18 cellular contexts compared by ENCODE assay signal in the genomic region with DNA sequence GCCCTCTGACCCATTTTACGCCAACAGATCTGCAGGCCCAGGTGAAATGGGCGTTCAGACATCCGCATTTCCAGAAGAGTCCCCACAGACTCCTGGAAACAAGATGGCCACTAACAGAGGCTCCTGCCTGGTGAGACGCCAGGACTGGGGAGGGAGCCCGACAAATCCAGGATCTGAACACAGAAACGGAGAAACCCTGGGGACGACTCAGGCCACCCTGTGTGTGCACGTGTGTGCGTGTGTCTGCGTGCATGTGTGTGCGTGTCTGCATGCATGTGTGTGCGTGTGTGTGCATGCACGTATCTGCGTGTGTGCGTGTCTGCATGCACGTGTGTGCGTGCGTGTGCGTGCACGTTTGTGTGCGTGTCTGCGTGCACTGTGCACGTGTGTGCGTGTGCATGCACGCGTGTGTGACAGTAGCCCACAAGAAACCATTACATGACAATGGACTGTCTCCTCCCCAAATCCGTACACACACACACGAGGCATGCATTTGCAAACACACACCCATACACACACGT. TPM values are rescaled to one million over a fixed set of nuclear protein-coding genes. Genes with fewer than 3 reads are reported as not detected.
DNase-seq lines count a peak whose midpoint lies in the region; ATAC-seq, FAIRE-seq and TF ChIP-seq lines count a peak whose summit lies in the region.
"Had no signal": no experiment of that assay in that cellular context is flagged by ENCODE, and none has a peak within 500 bp of the region (broad histone marks: within the 10 kb centered on the region; RNA-seq: fewer than 3 reads in every experiment).

No MANE protein-coding gene starts in this region.

- no peak overlapping the region for H3K14ac ChIP-seq in H1 (ENCODE audit: insufficient read length)
- H3K14ac ChIP-seq in neuronal stem cell (ENCODE audit: low read length) = peak overlapping the region; percentile 99

- no peak overlapping the region for H3K56ac ChIP-seq in H1 (replicated peaks; ENCODE audit: insufficient read length, low read depth, low read length)

- H3K36me3 ChIP-seq in H1 (ENCODE audit: control insufficient read depth in 2 of 4, insufficient read depth in 4 of 4, low read length in 3 of 4) (no peaks in the 10 kb centered on the region), neuronal stem cell (replicated peaks in 1 of 2; ENCODE audit: control insufficient read depth in 2 of 2, insufficient read depth in 2 of 2, low read length in 2 of 2) (peaks cover 0 to 2% of the 10 kb centered on the region in 2 donors), SK-N-SH (replicated peaks in 1 of 2; ENCODE audit: control insufficient read depth in 1 of 2, insufficient read depth in 2 of 2, low read length in 1 of 2) (no peaks in the 10 kb centered on the region)
- H3K36me3 ChIP-seq: BLaER1 treated with 17β-estradiol and CSF1 and Interleukin-3, amounts not matched to agents 10 nM and 100 nM had no signal

- H2BK20ac ChIP-seq in H1 (ENCODE audit: low read length) = 0 out of 2 replicates have a peak overlapping the region, but pooled peaks have one; percentile 72

- no peak overlapping the region for H4K8ac ChIP-seq in H1 (ENCODE audit: extremely low read depth, insufficient read depth, low read length)
- no peak overlapping the region for H4K8ac ChIP-seq in neuronal stem cell (ENCODE audit: low read depth, low read length)

- no peak overlapping the region for H3K9ac ChIP-seq in H1 (replicated peaks in 1 of 4; ENCODE audit: extremely low read depth in 1 of 4, low read depth in 3 of 4, low read length in 3 of 4)
- H3K9ac ChIP-seq in neuronal stem cell (ENCODE audit: low read depth, low read length, poor library complexity) = peak overlapping the region; percentile 91
- H3K9ac ChIP-seq in SK-N-SH = no peak overlapping the region
- H3K9ac ChIP-seq: BLaER1 treated with 17β-estradiol and CSF1 and Interleukin-3, amounts not matched to agents 10 nM and 100 nM; GM23248 had no signal

- H3K4me1 ChIP-seq in H1 (replicated peaks in 1 of 4; ENCODE audit: control insufficient read depth in 3 of 4, insufficient read depth in 4 of 4, low read length in 3 of 4) (no peaks in the 10 kb centered on the region; a peak in 1 of 7 replicates), neuronal stem cell (ENCODE audit: control insufficient read depth in 2 of 2, insufficient read depth in 1 of 2, low read depth in 1 of 2, low read length in 2 of 2) (peaks cover 0 to 2% of the 10 kb centered on the region in 2 donors), SK-N-SH (ENCODE audit: control insufficient read depth in 1 of 2, insufficient read depth in 2 of 2, low read depth in 1 of 2, low read length in 1 of 2) (no peaks in the 10 kb centered on the region)

- TF ChIP-seq POLR2A in H1 (IDR thresholded peaks at IDR 0.05; ENCODE audit: control extremely low read depth in 1 of 2, low read depth in 2 of 2, low read length in 2 of 2) = no peak

- no peak for FAIRE-seq in H1 (lab: Jason Lieb, UNC)
- FAIRE-seq: GM12891 had no signal

- no peak overlapping the region for H4K5ac ChIP-seq in H1 (ENCODE audit: insufficient read length, low read depth, low read length)

- DNase-seq in left ventricle myocardium superior (peak; percentile 12), Right ventricle myocardium superior (no peak), H1 (ENCODE audit: low read depth in 1 of 2, low spot score in 2 of 2) (no peak), neuronal stem cell (ENCODE audit: low spot score) (no peak), SK-N-SH (no peak), SK-N-DZ (ENCODE audit: low spot score) (no peak), left colon (no peak)
- DNase-seq in stimulated activated CD4-positive, alpha-beta T cell treated with anti-CD3 and anti-CD28 coated beads, Interleukin-4, amount 100 ng/mL, for 4 hours = no peak
- DNase-seq: Calu3; CD4-positive, CD25-positive, alpha-beta regulatory T cell; DMS 273 treated with DMSO at 0.1 percent for 48 hours; GM23248; H7 had no signal

- H2BK12ac ChIP-seq in H1 (ENCODE audit: low read depth, low read length) = peak overlapping the region; percentile 92; the same call in 1 of the 2 replicates
- H2BK12ac ChIP-seq in neuronal stem cell (ENCODE audit: low read length) = peak overlapping the region; percentile 95

- intact Hi-C loops in left ventricle myocardium superior (cut with micrococcal nuclease) (no loop called here), Right ventricle myocardium superior (cut with DNase I) (no loop called here), left colon (cut with DNase I, micrococcal nuclease) (no loop called here)

- H3K9me3 ChIP-seq in H1 (ENCODE audit: insufficient read depth in 2 of 2, low read depth in 1 of 2, low read length in 1 of 2) (peaks cover 10 to 20% of the 10 kb centered on the region in 2 experiments), neuronal stem cell (replicated peaks in 1 of 2; ENCODE audit: control insufficient read depth in 2 of 2, insufficient read depth in 1 of 2, low read depth in 1 of 2, low read length in 2 of 2) (peaks cover 7 to 9% of the 10 kb centered on the region in 2 donors), SK-N-SH (no peaks in the 10 kb centered on the region)

- no peaks in the 10 kb centered on the region for H3F3A ChIP-seq in SK-N-SH (replicated peaks; ENCODE audit: insufficient read depth)

- H2AFZ ChIP-seq in H1 (ENCODE audit: low read length) = no peak overlapping the region
- H2AFZ ChIP-seq in neuronal stem cell (ENCODE audit: low read length) = no peak overlapping the region
- H2AFZ ChIP-seq in SK-N-SH (ENCODE audit: low read depth) = no peak overlapping the region
- H2AFZ ChIP-seq: GM23248 had no signal

- H3K4me2 ChIP-seq in H1 (ENCODE audit: insufficient read depth in 1 of 2, low read depth in 2 of 2, low read length in 2 of 2) (no peak overlapping the region), neuronal stem cell (ENCODE audit: insufficient read depth, low read length, poor library complexity, severe bottlenecking) (no peak overlapping the region), SK-N-SH (no peak overlapping the region)

- POLR2A ChIA-PET in H1 (lab: Charles Lee; ENCODE audit: partially characterized antibody) = no interaction called here
- POLR2A ChIA-PET in SK-N-SH (lab: Yijun Ruan, JAX) = no interaction called here

- H3K4me3 ChIP-seq in H1 (ENCODE audit: extremely low read depth in 1 of 4, insufficient read depth in 2 of 4, low read depth in 3 of 4, low read length in 4 of 4) (no peak overlapping the region), neuronal stem cell (ENCODE audit: low read length in 2 of 2) (peak overlapping the region in 1 of 2 donors; percentile 72), SK-N-SH (ENCODE audit: low read depth in 2 of 2, low read length in 1 of 2) (no peak overlapping the region)
- H3K4me3 ChIP-seq: BLaER1 treated with 17β-estradiol and CSF1 and Interleukin-3, amounts not matched to agents 10 nM and 100 nM; GM23248 had no signal

- WGBS in H1 (ENCODE audit: extremely low coverage in 1 of 2, insufficient coverage in 1 of 2, insufficient read length in 1 of 2, insufficient replicate concordance in 2 of 2, low coverage in 1 of 2, low lambda C conversion rate in 2 of 2, missing lambda C conversion rate in 1 of 2), 2 experiments = 95% methylated on average over 29 of the region's 29 CpGs; no CpG with 5 or more reads in 1 of the 2 experiments
- WGBS in neuronal stem cell (ENCODE audit: extremely low coverage in 2 of 2, insufficient read length in 2 of 2, insufficient replicate concordance in 1 of 2), 2 donors = no CpG with 5 or more reads among the region's 29 CpGs
- 83% methylated on average over 28 of the region's 29 CpGs for WGBS in SK-N-SH (ENCODE audit: low lambda C conversion rate)

- H4K91ac ChIP-seq in H1 (replicated peaks; ENCODE audit: insufficient read length, low read length) (peak overlapping the region; percentile 77), neuronal stem cell (ENCODE audit: low read depth, low read length, poor library complexity) (peak overlapping the region; percentile 34)

- H3K23ac ChIP-seq in H1 (ENCODE audit: insufficient read length) (no peak overlapping the region), neuronal stem cell (ENCODE audit: low read depth, low read length, poor library complexity) (peak overlapping the region; percentile 86)

- H3K27me3 ChIP-seq in H1 (replicated peaks in 1 of 4; ENCODE audit: control insufficient read depth in 3 of 4, extremely low read depth in 1 of 4, insufficient read depth in 3 of 4, low read length in 3 of 4) (peaks cover 0 to 6% (median 0%) of the 10 kb centered on the region in 4 experiments; a peak in 3 of 7 replicates), neuronal stem cell (ENCODE audit: control insufficient read depth in 3 of 3, insufficient read depth in 3 of 3, low read depth in 1 of 3, low read length in 3 of 3) (peaks cover 0 to 3% (median 0%) of the 10 kb centered on the region in 3 experiments), SK-N-SH (ENCODE audit: insufficient read depth) (no peaks in the 10 kb centered on the region)
- H3K27me3 ChIP-seq: BLaER1 treated with 17β-estradiol and CSF1 and Interleukin-3, amounts not matched to agents 10 nM and 100 nM had no signal

- H3K18ac ChIP-seq in H1 (ENCODE audit: extremely low read depth, low read length) (no peak overlapping the region), neuronal stem cell (ENCODE audit: low read length) (peak overlapping the region; percentile 59)

- TF ChIP-seq CTCF in H1 (IDR thresholded peaks at IDR 0.05; ENCODE audit: control extremely low read depth in 1 of 3, insufficient read depth in 1 of 3, low read depth in 1 of 3, low read length in 3 of 3) = no peak
- TF ChIP-seq CTCF in SK-N-SH (IDR thresholded peaks at IDR 0.05) = no peak

- no peaks in the 10 kb centered on the region for H3K9me2 ChIP-seq in SK-N-SH

- H2AK5ac ChIP-seq in H1 (ENCODE audit: low read depth, low read length) = peak overlapping the region; percentile 83; the same call in 1 of the 2 replicates
- H2AK5ac ChIP-seq in neuronal stem cell (ENCODE audit: low read depth, low read length) = no peak overlapping the region

- CTCF ChIA-PET in H1 (lab: Charles Lee; ENCODE audit: partially characterized antibody) = interaction anchor here (2.3 kb wide), 1 partner anchor 27 kb away, joined by 9 read pairs; no protein-coding TSS in a partner anchor
- CTCF ChIA-PET in SK-N-SH (lab: Yijun Ruan, JAX) = interaction anchor here (4.9 kb wide), 1 partner anchor 27 kb away, joined by 29 read pairs; no protein-coding TSS in a partner anchor

- no peaks in the 10 kb centered on the region for H3K79me2 ChIP-seq in H1 (ENCODE audit: control insufficient read depth in 1 of 2, insufficient read depth in 2 of 2, low read length in 2 of 2)
- no peaks in the 10 kb centered on the region for H3K79me2 ChIP-seq in SK-N-SH (ENCODE audit: insufficient read depth)

- H3K4ac ChIP-seq in H1 (replicated peaks; ENCODE audit: insufficient read length, low read depth, low read length) (peak overlapping the region; percentile 76), neuronal stem cell (ENCODE audit: low read length) (peak overlapping the region; percentile 4)

- H3K79me1 ChIP-seq in H1 (ENCODE audit: low read depth, low read length) = 0 out of 2 replicates have a peak, but pooled peaks cover 2% of the 10 kb centered on the region
- H3K79me1 ChIP-seq in neuronal stem cell (ENCODE audit: low read depth, low read length) = peaks cover 2% of the 10 kb centered on the region

- TF ChIP-seq EP300 in H1 (IDR thresholded peaks at IDR 0.05; ENCODE audit: borderline replicate concordance in 1 of 2, low read depth in 2 of 2, low read length in 2 of 2) = no peak
- no peak for TF ChIP-seq EP300 in SK-N-SH (IDR thresholded peaks at IDR 0.05; ENCODE audit: borderline replicate concordance in 1 of 2, low read depth in 1 of 2, low read length in 1 of 2)

- TF ChIP-seq RAD21 in H1 (IDR thresholded peaks at IDR 0.05 in 1 of 2, conservative IDR thresholded peaks at IDR 0.05 in 1 of 2; ENCODE audit: low read depth in 2 of 2, low read length in 2 of 2) (no peak), SK-N-SH (IDR thresholded peaks at IDR 0.05; ENCODE audit: low read length) (no peak)

- no peak for ATAC-seq in left ventricle myocardium superior
- no peak for ATAC-seq in Right ventricle myocardium superior (ENCODE audit: poor library complexity)
- no peak for ATAC-seq in left colon

- H2BK15ac ChIP-seq in H1 (ENCODE audit: low read length) = peak overlapping the region; percentile 96
- H2BK15ac ChIP-seq in neuronal stem cell (ENCODE audit: low read length) = no peak overlapping the region

- H4K20me1 ChIP-seq in H1 (replicated peaks in 1 of 2; ENCODE audit: control insufficient read depth in 1 of 2, insufficient read depth in 2 of 2, low read length in 2 of 2) (peaks cover 0 to 3% of the 10 kb centered on the region in 2 experiments), SK-N-SH (ENCODE audit: insufficient read depth) (no peaks in the 10 kb centered on the region)
- H4K20me1 ChIP-seq: BLaER1 treated with 17β-estradiol and CSF1 and Interleukin-3, amounts not matched to agents 10 nM and 100 nM had no signal

- H2BK120ac ChIP-seq in H1 (replicated peaks; ENCODE audit: low read depth, low read length) (no peak overlapping the region), neuronal stem cell (ENCODE audit: low read depth, low read length) (no peak overlapping the region)

- H2BK5ac ChIP-seq in H1 (ENCODE audit: low read depth, low read length) (no peak overlapping the region; the same call in 1 of the 2 replicates), neuronal stem cell (ENCODE audit: low read length) (no peak overlapping the region)

- H3K27ac ChIP-seq in H1 (ENCODE audit: low read depth, low read length) = no peak overlapping the region
- H3K27ac ChIP-seq in neuronal stem cell (replicated peaks; ENCODE audit: low read length) = no peak overlapping the region
- H3K27ac ChIP-seq in SK-N-SH (ENCODE audit: low read depth in 2 of 2, low read length in 1 of 2) = no peak overlapping the region
- H3K27ac ChIP-seq: 22Rv1; BLaER1 treated with 17β-estradiol and CSF1 and Interleukin-3, amounts not matched to agents 10 nM and 100 nM; GM23248 had no signal

- no peaks in the 10 kb centered on the region for H3K23me2 ChIP-seq in H1 (ENCODE audit: low read depth, low read length)

RNA-seq across cellular contexts. Expression of a gene that starts 24.9 kb away (rescaled TPM):
- 1.8 TPM for total RNA-seq in left ventricle myocardium superior
- total RNA-seq in Right ventricle myocardium superior = 1.5 TPM
- 2.7 and 5.7 TPM in 2 replicates for total RNA-seq in H1 (2021; fragmentation: NEBNext Ultra II Directional; extraction: Animal tissue kit (Norgen Biotek cat#: 25700))
- polyA plus RNA-seq in H1 (2011; rRNA removed) = 4.3 and 5.0 TPM in 2 replicates
- polyA plus RNA-seq in H1 (2011; cell fraction: cytosol; rRNA removed) = 1.8 TPM
- polyA plus RNA-seq in H1 (2011; cell fraction: nucleus; rRNA removed) = 4.9 TPM
- polyA plus RNA-seq in H1 (2012, experiment 1 of 2) = 2.0 to 4.0 TPM (median 2.5 TPM) in 4 replicates
- polyA plus RNA-seq in H1 (2012, experiment 2 of 2) = 1.6 TPM
- polyA plus RNA-seq in H1 (2013, experiment 1 of 2) = 4.1 TPM
- 3.8 TPM for polyA plus RNA-seq in H1 (2013, experiment 2 of 2)
- 5.6 and 11.1 TPM in 2 replicates for polyA minus RNA-seq in H1 (2011; rRNA and poly(A)+ RNA removed)
- polyA minus RNA-seq in H1 (2011; cell fraction: cytosol; rRNA and poly(A)+ RNA removed) = 8.4 TPM
- polyA minus RNA-seq in H1 (2011; cell fraction: nucleus; rRNA and poly(A)+ RNA removed) = 4.4 TPM
- 0.29 TPM for polyA plus RNA-seq in neuronal stem cell (2013, experiment 1 of 2)
- polyA plus RNA-seq in neuronal stem cell (2013, experiment 2 of 2) = 0.19 TPM
- not detected in 2 replicates for polyA plus RNA-seq in SK-N-SH (2012; rRNA removed)
- not detected in 2 replicates for polyA plus RNA-seq in SK-N-SH (2012; cell fraction: cytosol; rRNA removed)
- polyA plus RNA-seq in SK-N-SH (2012; cell fraction: nucleus; rRNA removed) = not detected in 2 replicates
- polyA plus RNA-seq in SK-N-DZ (2014; cell fraction: cytosol; rRNA removed) = 0.14 TPM in 1 of 2 replicates, not detected in the other
- 0.03 TPM in 1 of 2 replicates, not detected in the other for polyA plus RNA-seq in SK-N-DZ (2014; cell fraction: nucleus; rRNA removed)
- not detected for total RNA-seq in left colon
- total RNA-seq: Calu3; CD4-positive, CD25-positive, alpha-beta regulatory T cell; Daoy; GM23248; HT1080 had no signal
- polyA plus RNA-seq: CD4-positive, CD25-positive, alpha-beta regulatory T cell; GM23248 had no signal

RNA-seq across cellular contexts. Expression of a gene that starts 43.3 kb away (rescaled TPM):
- not detected for total RNA-seq in left ventricle myocardium superior
- total RNA-seq in Right ventricle myocardium superior = not detected
- total RNA-seq in H1 (2021; fragmentation: NEBNext Ultra II Directional; extraction: Animal tissue kit (Norgen Biotek cat#: 25700)) = 0.17 and 0.19 TPM in 2 replicates
- polyA plus RNA-seq in H1 (2011; rRNA removed) = 0.21 and 0.61 TPM in 2 replicates
- polyA plus RNA-seq in H1 (2011; cell fraction: cytosol; rRNA removed) = 0.41 TPM
- 5.9 TPM for polyA plus RNA-seq in H1 (2011; cell fraction: nucleus; rRNA removed)
- polyA plus RNA-seq in H1 (2012, experiment 1 of 2) = 0.08 to 1.0 TPM (median 0.66 TPM) in 4 replicates
- polyA plus RNA-seq in H1 (2012, experiment 2 of 2) = 0.07 TPM
- 0.06 TPM for polyA plus RNA-seq in H1 (2013, experiment 1 of 2)
- 0.06 TPM for polyA plus RNA-seq in H1 (2013, experiment 2 of 2)
- polyA minus RNA-seq in H1 (2011; rRNA and poly(A)+ RNA removed) = 0.07 and 0.09 TPM in 2 replicates
- polyA minus RNA-seq in H1 (2011; cell fraction: cytosol; rRNA and poly(A)+ RNA removed) = 0.37 TPM
- polyA minus RNA-seq in H1 (2011; cell fraction: nucleus; rRNA and poly(A)+ RNA removed) = 1.9 TPM
- 0.13 TPM for polyA plus RNA-seq in neuronal stem cell (2013, experiment 1 of 2)
- 0.08 TPM for polyA plus RNA-seq in neuronal stem cell (2013, experiment 2 of 2)
- polyA plus RNA-seq in SK-N-SH (2012; rRNA removed) = not detected in 2 replicates
- not detected in 2 replicates for polyA plus RNA-seq in SK-N-SH (2012; cell fraction: cytosol; rRNA removed)
- 0.01 and 0.05 TPM in 2 replicates for polyA plus RNA-seq in SK-N-SH (2012; cell fraction: nucleus; rRNA removed)
- polyA plus RNA-seq in SK-N-DZ (2014; cell fraction: cytosol; rRNA removed) = not detected in 2 replicates
- polyA plus RNA-seq in SK-N-DZ (2014; cell fraction: nucleus; rRNA removed) = 0.19 and 0.37 TPM in 2 replicates
- total RNA-seq in left colon = not detected
- total RNA-seq: Calu3, GM23248, HT1080 had no signal
- polyA plus RNA-seq: CD4-positive, CD25-positive, alpha-beta regulatory T cell; GM23248 had no signal
